18 cellular contexts compared by ENCODE assay signal in the genomic region with DNA sequence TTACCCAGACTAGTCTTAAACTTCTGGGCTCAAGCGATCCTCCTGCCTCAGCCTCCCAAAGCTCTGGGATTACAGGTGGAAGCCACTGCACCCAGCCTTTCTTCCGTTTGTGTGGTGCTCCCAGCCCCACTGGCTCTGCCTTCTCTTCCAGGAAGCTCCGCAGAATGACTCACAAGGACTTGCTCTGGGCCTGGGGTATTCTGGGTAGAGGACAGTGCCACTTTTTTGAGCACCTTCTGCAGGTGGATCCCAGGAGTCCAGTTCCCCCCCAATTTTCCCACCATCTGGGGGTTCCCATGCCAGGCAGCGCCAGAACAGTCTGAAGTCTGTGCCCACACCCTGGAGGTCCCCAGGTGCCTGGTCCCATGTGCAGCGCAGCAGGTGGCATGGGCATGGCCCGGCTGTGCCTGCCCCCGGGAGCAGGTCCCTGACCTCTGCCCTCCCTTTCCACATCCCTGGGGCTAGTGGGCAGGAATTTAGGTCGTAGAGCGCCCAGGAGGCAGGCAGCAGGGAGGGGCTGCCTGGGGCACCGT. TPM values are rescaled to one million over a fixed set of nuclear protein-coding genes. Genes with fewer than 3 reads are reported as not detected.
A peak's percentile ranks its signal among the peaks of the same experiment; 100 is the strongest.
DNase-seq lines count a peak whose midpoint lies in the region; ATAC-seq, FAIRE-seq and TF ChIP-seq lines count a peak whose summit lies in the region.
"Had no signal": no experiment of that assay in that cellular context is flagged by ENCODE, and none has a peak within 500 bp of the region (broad histone marks: within the 10 kb centered on the region; RNA-seq: fewer than 3 reads in every experiment).

No MANE protein-coding gene starts in this region.

- CTCF ChIA-PET in MCF 10A (lab: Yijun Ruan, JAX) = interaction anchor here (0.7 kb wide), 1 partner anchor 75 kb away, joined by 3 read pairs; no protein-coding TSS in a partner anchor
- CTCF ChIA-PET in activated CD4-positive, alpha-beta T cell treated with anti-CD3 and anti-CD28 coated beads for 36 hours (lab: Charles Lee) = interaction anchor here (0.6 kb wide), 1 partner anchor 13 kb away, joined by 4 read pairs; no protein-coding TSS in a partner anchor

- intact Hi-C loops in MCF 10A (cut with micrococcal nuclease) (no loop called here), breast epithelium (cut with DNase I; ENCODE audit: low total_unique reads) (no loop called here), adrenal gland (cut with DNase I) (no loop called here), right lobe of liver (cut with DNase I) (no loop called here), lower lobe of right lung (cut with DNase I) (no loop called here)
- intact Hi-C loops in activated CD4-positive, alpha-beta T cell treated with anti-CD3 and anti-CD28 coated beads for 36 hours (cut with DNase I, micrococcal nuclease) = no loop called here

- no peak for TF ChIP-seq POLR2A in breast epithelium (IDR thresholded peaks at IDR 0.05)
- peak in 1 of 2 donors; percentile 70 for TF ChIP-seq POLR2A in adrenal gland (IDR thresholded peaks at IDR 0.05)
- peak; percentile 82 for TF ChIP-seq POLR2A in right lobe of liver (IDR thresholded peaks at IDR 0.05)

- WGBS in adrenal gland, 4 donors = 21 to 38% (median 32%) methylated on average over 3 to 10 of the region's 10 CpGs
- 58% methylated on average over 3 of the region's 10 CpGs for WGBS in right lobe of liver (ENCODE audit: insufficient coverage, low coverage, low lambda C conversion rate, missing lambda C conversion rate)

- peak; percentile 58 for DNase-seq in MCF 10A (ENCODE audit: unreplicated experiment)
- no peak for DNase-seq in breast epithelium (ENCODE audit: low spot score in 2 of 2)
- DNase-seq in adrenal gland = peak in 5 of 7 donors; percentile 69 to 80 (median 73)
- peak; percentile 81 to 90 (median 89) for DNase-seq in right lobe of liver
- no peak for DNase-seq in stimulated activated effector memory CD8-positive, alpha-beta T cell treated with anti-CD3 and anti-CD28 coated beads, Interleukin-12 subunit alpha, Interleukin-12 subunit beta, amount 100 ng/mL, for 72 hours (ENCODE audit: low spot score in 2 of 2)
- no peak for DNase-seq in GM19239 (ENCODE audit: insufficient read length, low spot score)
- DNase-seq in activated CD4-positive, alpha-beta T cell treated with anti-CD3 and anti-CD28 coated beads for 36 hours = no peak
- DNase-seq in lower lobe of right lung = no peak
- DNase-seq: activated naive CD8-positive, alpha-beta T cell treated with anti-CD3 and anti-CD28 coated beads, Interleukin-2, amount 10 ng/mL, durations not matched to agents 7 days and 5 days; esophagus squamous epithelium; HCEC 1CT; MG63; stimulated activated CD4-positive, alpha-beta T cell treated with anti-CD3 and anti-CD28 coated beads, Interleukin-15, amount 100 ng/mL, for 24 hours; tibial artery had no signal

- H3K36me3 ChIP-seq in breast epithelium (no peaks in the 10 kb centered on the region), adrenal gland (replicated peaks in 1 of 2) (no peaks in the 10 kb centered on the region), right lobe of liver (no peaks in the 10 kb centered on the region), lower lobe of right lung (no peaks in the 10 kb centered on the region)
- H3K36me3 ChIP-seq: esophagus squamous epithelium, MG63, ovary, tibial artery had no signal

- POLR2A ChIA-PET in MCF 10A (lab: Yijun Ruan, JAX) = interaction anchor here (2.2 kb wide), 1 partner anchor 101 kb away, joined by 6 read pairs; no protein-coding TSS in a partner anchor
- POLR2A ChIA-PET in activated CD4-positive, alpha-beta T cell treated with anti-CD3 and anti-CD28 coated beads for 36 hours (lab: Charles Lee) = no interaction called here

- TF ChIP-seq CTCF in MCF 10A (IDR thresholded peaks at IDR 0.05; ENCODE audit: unreplicated experiment) (no peak), breast epithelium (IDR thresholded peaks at IDR 0.05) (no peak), adrenal gland (IDR thresholded peaks at IDR 0.05) (no peak), right lobe of liver (IDR thresholded peaks at IDR 0.05) (no peak), lower lobe of right lung (IDR thresholded peaks at IDR 0.05) (no peak)

- H3K27me3 Mint-ChIP-seq in MCF 10A (ENCODE audit: insufficient read depth, unreplicated experiment) = no peaks in the 10 kb centered on the region
- peaks cover 3% of the 10 kb centered on the region for H3K27me3 Mint-ChIP-seq in activated CD4-positive, alpha-beta T cell treated with anti-CD3 and anti-CD28 coated beads for 36 hours

- no TSS peak for BruUV-seq in MCF 10A (replicated peaks; lab: Mats Ljungman, UMichigan)

- H3K9me3 ChIP-seq in breast epithelium = no peaks in the 10 kb centered on the region
- H3K9me3 ChIP-seq in adrenal gland (replicated peaks in 1 of 3) = no peaks in the 10 kb centered on the region
- no peaks in the 10 kb centered on the region for H3K9me3 ChIP-seq in right lobe of liver
- no peaks in the 10 kb centered on the region for H3K9me3 ChIP-seq in lower lobe of right lung
- H3K9me3 ChIP-seq: esophagus squamous epithelium, MG63, ovary, tibial artery had no signal

- no peaks in the 10 kb centered on the region for H3K9me3 Mint-ChIP-seq in MCF 10A (ENCODE audit: unreplicated experiment)
- H3K9me3 Mint-ChIP-seq in stimulated activated effector memory CD8-positive, alpha-beta T cell treated with anti-CD3 and anti-CD28 coated beads, Interleukin-12 subunit alpha, Interleukin-12 subunit beta, amount 100 ng/mL, for 72 hours = no peaks in the 10 kb centered on the region
- H3K9me3 Mint-ChIP-seq in activated CD4-positive, alpha-beta T cell treated with anti-CD3 and anti-CD28 coated beads for 36 hours (ENCODE audit: low read depth) = no peaks in the 10 kb centered on the region
- H3K9me3 Mint-ChIP-seq: activated naive CD8-positive, alpha-beta T cell treated with anti-CD3 and anti-CD28 coated beads, Interleukin-2, amount 10 ng/mL, durations not matched to agents 7 days and 5 days had no signal

- H3K4me3 Mint-ChIP-seq in MCF 10A (ENCODE audit: unreplicated experiment) = peak overlapping the region; percentile 79
- H3K4me3 Mint-ChIP-seq in stimulated activated effector memory CD8-positive, alpha-beta T cell treated with anti-CD3 and anti-CD28 coated beads, Interleukin-12 subunit alpha, Interleukin-12 subunit beta, amount 100 ng/mL, for 72 hours = peak overlapping the region; percentile 76
- no peak overlapping the region for H3K4me3 Mint-ChIP-seq in activated CD4-positive, alpha-beta T cell treated with anti-CD3 and anti-CD28 coated beads for 36 hours

- peaks cover 7% of the 10 kb centered on the region for H3K4me1 Mint-ChIP-seq in MCF 10A (ENCODE audit: insufficient read depth, unreplicated experiment)
- peaks cover 19% of the 10 kb centered on the region for H3K4me1 Mint-ChIP-seq in stimulated activated effector memory CD8-positive, alpha-beta T cell treated with anti-CD3 and anti-CD28 coated beads, Interleukin-12 subunit alpha, Interleukin-12 subunit beta, amount 100 ng/mL, for 72 hours
- H3K4me1 Mint-ChIP-seq in activated CD4-positive, alpha-beta T cell treated with anti-CD3 and anti-CD28 coated beads for 36 hours = peaks cover 9% of the 10 kb centered on the region

- H3K27me3 ChIP-seq in breast epithelium (peaks cover 0 to 2% of the 10 kb centered on the region in 2 donors), adrenal gland (no peaks in the 10 kb centered on the region), right lobe of liver (no peaks in the 10 kb centered on the region), lower lobe of right lung (ENCODE audit: low read depth) (peaks cover 22% of the 10 kb centered on the region)
- H3K27me3 ChIP-seq: MG63, ovary had no signal

- ATAC-seq in right lobe of liver = peak; percentile 35 to 56 (median 44)
- ATAC-seq in stimulated activated effector memory CD8-positive, alpha-beta T cell treated with anti-CD3 and anti-CD28 coated beads, Interleukin-12 subunit alpha, Interleukin-12 subunit beta, amount 100 ng/mL, for 72 hours = no peak
- ATAC-seq in activated CD4-positive, alpha-beta T cell treated with anti-CD3 and anti-CD28 coated beads for 36 hours = no peak
- ATAC-seq in lower lobe of right lung = no peak

- FAIRE-seq in GM19239 (lab: Jason Lieb, UNC) = no peak

- H3K36me3 Mint-ChIP-seq in MCF 10A (ENCODE audit: insufficient read depth, unreplicated experiment) = no peaks in the 10 kb centered on the region
- peaks cover 14% of the 10 kb centered on the region for H3K36me3 Mint-ChIP-seq in stimulated activated effector memory CD8-positive, alpha-beta T cell treated with anti-CD3 and anti-CD28 coated beads, Interleukin-12 subunit alpha, Interleukin-12 subunit beta, amount 100 ng/mL, for 72 hours
- H3K36me3 Mint-ChIP-seq in activated CD4-positive, alpha-beta T cell treated with anti-CD3 and anti-CD28 coated beads for 36 hours (ENCODE audit: low read depth) = no peaks in the 10 kb centered on the region
- H3K36me3 Mint-ChIP-seq: activated naive CD8-positive, alpha-beta T cell treated with anti-CD3 and anti-CD28 coated beads, Interleukin-2, amount 10 ng/mL, durations not matched to agents 7 days and 5 days had no signal

- H3K27ac ChIP-seq in breast epithelium (peak overlapping the region in 1 of 2 donors; percentile 5), adrenal gland (peak overlapping the region in 4 of 5 donors; percentile 68 to 86 (median 76)), right lobe of liver (peak overlapping the region; percentile 63 to 79 (median 66)), lower lobe of right lung (no peak overlapping the region)
- H3K27ac ChIP-seq: esophagus squamous epithelium, ovary, tibial artery had no signal

- H3K4me3 ChIP-seq in breast epithelium (no peak overlapping the region), adrenal gland (peak overlapping the region in 1 of 4 donors; percentile 65), right lobe of liver (peak overlapping the region; percentile 75 to 89 (median 86)), lower lobe of right lung (no peak overlapping the region)
- H3K4me3 ChIP-seq: lung, MG63, ovary, tibial artery had no signal

- H3K4me1 ChIP-seq in breast epithelium (peaks cover 0 to 7% of the 10 kb centered on the region in 2 donors), adrenal gland (replicated peaks in 1 of 2) (peaks cover 25 to 29% of the 10 kb centered on the region in 2 donors), right lobe of liver (peaks cover 0 to 26% (median 7%) of the 10 kb centered on the region in 4 donors), lower lobe of right lung (peaks cover 16% of the 10 kb centered on the region)

- no peak overlapping the region for H3K27ac Mint-ChIP-seq in MCF 10A (ENCODE audit: low read depth, unreplicated experiment)
- no peak overlapping the region for H3K27ac Mint-ChIP-seq in stimulated activated effector memory CD8-positive, alpha-beta T cell treated with anti-CD3 and anti-CD28 coated beads, Interleukin-12 subunit alpha, Interleukin-12 subunit beta, amount 100 ng/mL, for 72 hours
- H3K27ac Mint-ChIP-seq in activated CD4-positive, alpha-beta T cell treated with anti-CD3 and anti-CD28 coated beads for 36 hours = no peak overlapping the region

RNA-seq across cellular contexts. Expression of gene REEP6, which starts 1.6 kb away (rescaled TPM):
- total RNA-seq in MCF 10A (2022) (3.8 TPM in 2 replicates), breast epithelium (10 to 100 TPM in 2 of 3 donors, 1 to 10 TPM in 1; 4.3 to 17.4 (median 11.0) TPM), adrenal gland (100 to 1,000 TPM in 5 of 8 donors, 10 to 100 TPM in 3; 59.3 to 189 (median 121) TPM), right lobe of liver (100 to 1,000 TPM; 113 to 218 (median 177) TPM), lower lobe of right lung (2.5 TPM)
- polyA plus RNA-seq in adrenal gland = 100 to 1,000 TPM in 2 of 3 donors, 10 to 100 TPM in 1; 16.5 to 205 (median 120) TPM
- total RNA-seq in activated CD4-positive, alpha-beta T cell treated with anti-CD3 and anti-CD28 coated beads for 36 hours = 1 to 10 TPM; 2.1 to 2.7 TPM

RNA-seq across cellular contexts. Expression of gene PCSK4, which starts 2.4 kb away (rescaled TPM):
- 3.4 and 3.7 TPM in 2 replicates for total RNA-seq in MCF 10A (2022)
- 1 to 10 TPM; 2.2 to 10.0 (median 5.9) TPM for total RNA-seq in breast epithelium
- total RNA-seq in adrenal gland = 10 to 100 TPM in 2 of 8 donors, 1 to 10 TPM in 6; 1.2 to 13.1 (median 4.8) TPM
- 10 to 100 TPM in 2 of 3 donors, 1 to 10 TPM in 1; 1.3 to 29.7 (median 13.7) TPM for polyA plus RNA-seq in adrenal gland
- total RNA-seq in right lobe of liver = 1 to 10 TPM; 2.0 to 8.0 (median 3.6) TPM
- total RNA-seq in activated CD4-positive, alpha-beta T cell treated with anti-CD3 and anti-CD28 coated beads for 36 hours = 1 to 10 TPM; 1.8 to 3.9 TPM
- total RNA-seq in lower lobe of right lung = 7.4 TPM

RNA-seq across cellular contexts. Expression of gene C19orf25, which starts 13.5 kb away (rescaled TPM):
- 36.3 and 40.5 TPM in 2 replicates for total RNA-seq in MCF 10A (2022)
- 10 to 100 TPM; 27.7 to 32.8 (median 28.7) TPM for total RNA-seq in breast epithelium
- 10 to 100 TPM; 26.9 to 60.4 (median 36.3) TPM for total RNA-seq in adrenal gland
- 10 to 100 TPM in 2 of 3 donors, 1 to 10 TPM in 1; 6.0 to 55.7 (median 33.4) TPM for polyA plus RNA-seq in adrenal gland
- 10 to 100 TPM; 12.2 to 32.7 (median 15.3) TPM for total RNA-seq in right lobe of liver
- total RNA-seq in activated CD4-positive, alpha-beta T cell treated with anti-CD3 and anti-CD28 coated beads for 36 hours = 10 to 100 TPM; 19.9 to 26.9 TPM
- 28.5 TPM for total RNA-seq in lower lobe of right lung

RNA-seq across cellular contexts. Expression of gene ADAMTSL5, which starts 20.3 kb away (rescaled TPM):
- total RNA-seq in MCF 10A (2022) = 11.1 and 13.7 TPM in 2 replicates
- total RNA-seq in breast epithelium = 1 to 10 TPM; 1.3 to 3.5 (median 2.1) TPM
- total RNA-seq in adrenal gland = 1 to 10 TPM in 7 of 8 donors, under 1 TPM in 1; 0.74 to 8.8 (median 2.3) TPM
- 1 to 10 TPM in 2 of 3 donors, under 1 TPM in 1; 0.79 to 2.4 (median 2.0) TPM for polyA plus RNA-seq in adrenal gland
- total RNA-seq in right lobe of liver = 1 to 10 TPM; 1.8 to 6.9 (median 4.5) TPM
- 1 to 10 TPM; 2.5 to 3.8 TPM for total RNA-seq in activated CD4-positive, alpha-beta T cell treated with anti-CD3 and anti-CD28 coated beads for 36 hours
- total RNA-seq in lower lobe of right lung = 3.3 TPM

RNA-seq across cellular contexts. Expression of gene PLK5, which starts 31.3 kb away (rescaled TPM):
- total RNA-seq in MCF 10A (2022) (0.21 and 0.22 TPM in 2 replicates), breast epithelium (under 1 TPM in 2 of 3 donors, not detected in 1; 0.44 to 0.98 TPM), adrenal gland (under 1 TPM in 1 of 8 donors, not detected in 7; 0.15 TPM), right lobe of liver (not detected), lower lobe of right lung (not detected)
- 1 to 10 TPM in 1 of 3 donors, under 1 TPM in 1, not detected in 1; 0.47 to 1.0 TPM for polyA plus RNA-seq in adrenal gland
- not detected for total RNA-seq in activated CD4-positive, alpha-beta T cell treated with anti-CD3 and anti-CD28 coated beads for 36 hours
- total RNA-seq: activated naive CD8-positive, alpha-beta T cell treated with anti-CD3 and anti-CD28 coated beads, Interleukin-2, amount 10 ng/mL, durations not matched to agents 7 days and 5 days; lung; SK-MEL-5 had no signal
- polyA plus RNA-seq: AG04450 had no signal

Comparison
In these comparisons a context has a peak if more than half of its experiments do, and no peak if none do; other contexts are left out.
1. DNase-seq: peak in MCF 10A (single experiment), adrenal gland (5 of 7) and right lobe of liver (3 of 3); none in breast epithelium (0 of 2), stimulated activated effector memory CD8-positive, alpha-beta T cell treated with anti-CD3 and anti-CD28 coated beads, Interleukin-12 subunit alpha, Interleukin-12 subunit beta, amount 100 ng/mL, for 72 hours (0 of 2), GM19239 (single experiment), activated CD4-positive, alpha-beta T cell treated with anti-CD3 and anti-CD28 coated beads for 36 hours (single experiment) and lower lobe of right lung (single experiment).
2. H3K4me3 ChIP-seq: peak in right lobe of liver (3 of 3); none in breast epithelium (0 of 3) and lower lobe of right lung (single experiment).
3. ATAC-seq: peak in right lobe of liver (4 of 4); none in stimulated activated effector memory CD8-positive, alpha-beta T cell treated with anti-CD3 and anti-CD28 coated beads, Interleukin-12 subunit alpha, Interleukin-12 subunit beta, amount 100 ng/mL, for 72 hours (single experiment), activated CD4-positive, alpha-beta T cell treated with anti-CD3 and anti-CD28 coated beads for 36 hours (single experiment) and lower lobe of right lung (0 of 2).